In the genomic region with DNA sequence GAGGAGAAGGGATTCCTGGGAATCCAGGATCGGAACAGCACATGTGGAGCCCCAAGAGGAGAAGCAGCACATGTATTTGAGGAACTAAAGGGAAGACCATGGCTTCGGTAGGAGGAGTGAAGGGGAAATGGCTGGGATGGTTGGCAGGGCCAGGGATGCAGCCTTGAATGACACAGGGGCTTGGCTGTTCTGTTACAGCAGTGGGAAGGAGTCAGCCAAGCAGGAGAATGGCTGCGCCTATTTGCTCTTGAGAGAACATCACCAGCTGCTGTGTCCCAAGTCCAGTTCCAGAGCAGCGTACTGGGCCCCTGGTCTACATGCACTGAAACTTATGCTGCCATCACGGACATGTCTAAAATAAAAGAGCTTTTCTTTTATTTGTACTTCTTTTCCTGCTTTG, we compare ENCODE assay signal across 33 cellular contexts.
"Had no signal": no experiment of that assay in that cellular context is flagged by ENCODE, and none has a peak within 500 bp of the region (broad histone marks: within the 10 kb centered on the region; RNA-seq: fewer than 3 reads in every experiment).

No MANE protein-coding gene starts in this region.

- H3K4me1 Mint-ChIP-seq: activated B cell treated with CpG ODN at 0.5 μM for 24 hours; activated CD4-positive, alpha-beta memory T cell treated with anti-CD3 and anti-CD28 coated beads, Interleukin-2, amount 10 ng/mL, durations not matched to agents 7 days and 5 days; activated CD4-positive, alpha-beta T cell treated with anti-CD3 and anti-CD28 coated beads for 36 hours; activated CD4-positive, alpha-beta T cell treated with anti-CD3 and anti-CD28 coated beads, Interleukin-2, amount 10 ng/mL, durations not matched to agents 24 days and 14 days; activated CD4-positive, alpha-beta T cell treated with anti-CD3 and anti-CD28 coated beads, Interleukin-2, amount 10 ng/mL, durations not matched to agents 7 days and 5 days; activated CD8-positive, alpha-beta memory T cell treated with anti-CD3 and anti-CD28 coated beads, Interleukin-2, amount 10 ng/mL, durations not matched to agents 7 days and 5 days had no signal

- H3K27ac Mint-ChIP-seq: activated B cell treated with CpG ODN at 0.5 μM for 24 hours; activated CD4-positive, alpha-beta memory T cell treated with anti-CD3 and anti-CD28 coated beads for 36 hours; activated CD4-positive, alpha-beta memory T cell treated with anti-CD3 and anti-CD28 coated beads, Interleukin-2, amount 10 ng/mL, durations not matched to agents 7 days and 5 days; activated CD4-positive, alpha-beta T cell treated with anti-CD3 and anti-CD28 coated beads for 36 hours; activated CD4-positive, alpha-beta T cell treated with anti-CD3 and anti-CD28 coated beads, Interleukin-2, amount 10 ng/mL, durations not matched to agents 24 days and 14 days; activated CD4-positive, alpha-beta T cell treated with anti-CD3 and anti-CD28 coated beads, Interleukin-2, amount 10 ng/mL, durations not matched to agents 7 days and 5 days; activated CD8-positive, alpha-beta memory T cell treated with anti-CD3 and anti-CD28 coated beads, Interleukin-2, amount 10 ng/mL, durations not matched to agents 7 days and 5 days; activated CD8-positive, alpha-beta T cell treated with anti-CD3 and anti-CD28 coated beads for 36 hours; activated CD8-positive, alpha-beta T cell treated with anti-CD3 and anti-CD28 coated beads, Interleukin-2, amount 10 ng/mL, durations not matched to agents 7 days and 5 days; T-cell; T-helper 1 cell treated with Interleukin-12 subunit alpha and Interleukin-12 subunit beta and Interleukin-4 antibody, amounts not matched to agents 30 μg/mL and 1 μg/mL, for 36 hours; T-helper 17 cell; T-helper 2 cell treated with Interferon-gamma antibody and Interleukin-4, amounts not matched to agents 5 μg/mL and 100 μg/mL, for 36 hours; WTC11 had no signal

- DNase-seq: activated B cell treated with CpG ODN at 0.5 μM for 24 hours; activated CD4-positive, alpha-beta memory T cell treated with anti-CD3 and anti-CD28 coated beads for 36 hours; activated CD4-positive, alpha-beta memory T cell treated with anti-CD3 and anti-CD28 coated beads, Interleukin-2, amount 10 ng/mL, durations not matched to agents 7 days and 5 days; activated CD4-positive, alpha-beta T cell treated with anti-CD3 and anti-CD28 coated beads for 1 hour; activated CD4-positive, alpha-beta T cell treated with anti-CD3 and anti-CD28 coated beads for 36 hours; activated CD4-positive, alpha-beta T cell treated with anti-CD3 and anti-CD28 coated beads for 4 hours; activated CD4-positive, alpha-beta T cell treated with anti-CD3 and anti-CD28 coated beads for 48 hours; activated CD4-positive, alpha-beta T cell treated with anti-CD3 and anti-CD28 coated beads, Interleukin-2, amount 10 ng/mL, durations not matched to agents 24 days and 14 days; activated CD4-positive, alpha-beta T cell treated with anti-CD3 and anti-CD28 coated beads, Interleukin-2, amount 10 ng/mL, durations not matched to agents 7 days and 5 days; activated CD4-positive, alpha-beta T cell treated with anti-CD3 and anti-CD28 coated beads, Interleukin-2, amount 50 U/mL, for 1 hour; activated CD4-positive, alpha-beta T cell treated with anti-CD3 and anti-CD28 coated beads, Interleukin-2, amount 50 U/mL, for 4 hours; activated CD4-positive, alpha-beta T cell treated with anti-CD3 and anti-CD28 coated beads, Interleukin-2, amount 50 U/mL, for 48 hours; activated CD4-positive, CD25-positive, alpha-beta regulatory T cell; activated CD4-positive, CD25-positive, alpha-beta regulatory T cell treated with anti-CD3 and anti-CD28 coated beads, Interleukin-2, amount 50 U/mL, for 72 hours; activated CD8-positive, alpha-beta memory T cell treated with anti-CD3 and anti-CD28 coated beads for 24 hours; activated CD8-positive, alpha-beta memory T cell treated with anti-CD3 and anti-CD28 coated beads, Interleukin-2, amount 10 ng/mL, durations not matched to agents 7 days and 5 days; activated CD8-positive, alpha-beta memory T cell treated with anti-CD3 and anti-CD28 coated beads, Interleukin-2, amount 50 U/mL, for 4 hours; activated CD8-positive, alpha-beta memory T cell treated with anti-CD3 and anti-CD28 coated beads, Interleukin-2, amount 50 U/mL, for 48 hours; activated CD8-positive, alpha-beta T cell treated with anti-CD3 and anti-CD28 coated beads for 36 hours; activated CD8-positive, alpha-beta T cell treated with anti-CD3 and anti-CD28 coated beads, Interleukin-2, amount 10 ng/mL, durations not matched to agents 7 days and 5 days; T-cell; T-helper 1 cell; T-helper 17 cell; T-helper 2 cell; T-helper 9 cell; T1000; WERI-Rb-1 had no signal

- H3K36me3 Mint-ChIP-seq: activated CD4-positive, alpha-beta memory T cell treated with anti-CD3 and anti-CD28 coated beads for 36 hours; activated CD8-positive, alpha-beta memory T cell treated with anti-CD3 and anti-CD28 coated beads, Interleukin-2, amount 10 ng/mL, durations not matched to agents 7 days and 5 days; T-cell; WTC11 had no signal

- H3K36me3 ChIP-seq: WERI-Rb-1 had no signal

- H3K27me3 Mint-ChIP-seq: activated B cell treated with CpG ODN at 0.5 μM for 24 hours; activated CD4-positive, alpha-beta memory T cell treated with anti-CD3 and anti-CD28 coated beads for 36 hours; activated CD4-positive, alpha-beta memory T cell treated with anti-CD3 and anti-CD28 coated beads, Interleukin-2, amount 10 ng/mL, durations not matched to agents 7 days and 5 days; activated CD4-positive, alpha-beta T cell treated with anti-CD3 and anti-CD28 coated beads, Interleukin-2, amount 10 ng/mL, durations not matched to agents 24 days and 14 days; activated CD4-positive, alpha-beta T cell treated with anti-CD3 and anti-CD28 coated beads, Interleukin-2, amount 10 ng/mL, durations not matched to agents 7 days and 5 days; activated CD8-positive, alpha-beta memory T cell treated with anti-CD3 and anti-CD28 coated beads, Interleukin-2, amount 10 ng/mL, durations not matched to agents 7 days and 5 days; activated CD8-positive, alpha-beta T cell treated with anti-CD3 and anti-CD28 coated beads for 36 hours; T-helper 17 cell had no signal

- H3K27ac ChIP-seq: VCaP, WERI-Rb-1 had no signal

- FAIRE-seq: TTC549 had no signal

- H3K9me3 Mint-ChIP-seq: activated B cell treated with CpG ODN at 0.5 μM for 24 hours; activated CD4-positive, alpha-beta memory T cell treated with anti-CD3 and anti-CD28 coated beads for 36 hours; activated CD4-positive, alpha-beta memory T cell treated with anti-CD3 and anti-CD28 coated beads, Interleukin-2, amount 10 ng/mL, durations not matched to agents 7 days and 5 days; activated CD4-positive, alpha-beta T cell treated with anti-CD3 and anti-CD28 coated beads, Interleukin-2, amount 10 ng/mL, durations not matched to agents 24 days and 14 days; activated CD4-positive, alpha-beta T cell treated with anti-CD3 and anti-CD28 coated beads, Interleukin-2, amount 10 ng/mL, durations not matched to agents 7 days and 5 days; activated CD8-positive, alpha-beta T cell treated with anti-CD3 and anti-CD28 coated beads for 36 hours; T-helper 2 cell treated with Interferon-gamma antibody and Interleukin-4, amounts not matched to agents 5 μg/mL and 100 μg/mL, for 36 hours had no signal

- ATAC-seq: activated CD4-positive, alpha-beta T cell treated with anti-CD3 and anti-CD28 coated beads for 36 hours; activated CD4-positive, CD25-positive, alpha-beta regulatory T cell treated with anti-CD3 and anti-CD28 coated beads, Interleukin-2, amount 50 U/mL, for 24 hours; activated CD8-positive, alpha-beta memory T cell treated with anti-CD3 and anti-CD28 coated beads, Interleukin-2, amount 10 ng/mL, durations not matched to agents 7 days and 5 days; activated CD8-positive, alpha-beta T cell treated with anti-CD3 and anti-CD28 coated beads for 36 hours; activated CD8-positive, alpha-beta T cell treated with anti-CD3 and anti-CD28 coated beads, Interleukin-2, amount 10 ng/mL, durations not matched to agents 7 days and 5 days; T-cell; T-helper 17 cell; WTC11 had no signal

- H3K4me3 Mint-ChIP-seq: activated B cell treated with CpG ODN at 0.5 μM for 24 hours; activated CD4-positive, alpha-beta memory T cell treated with anti-CD3 and anti-CD28 coated beads for 36 hours; activated CD4-positive, alpha-beta memory T cell treated with anti-CD3 and anti-CD28 coated beads, Interleukin-2, amount 10 ng/mL, durations not matched to agents 7 days and 5 days; activated CD4-positive, alpha-beta T cell treated with anti-CD3 and anti-CD28 coated beads for 36 hours; activated CD4-positive, alpha-beta T cell treated with anti-CD3 and anti-CD28 coated beads, Interleukin-2, amount 10 ng/mL, durations not matched to agents 24 days and 14 days; activated CD4-positive, alpha-beta T cell treated with anti-CD3 and anti-CD28 coated beads, Interleukin-2, amount 10 ng/mL, durations not matched to agents 7 days and 5 days; activated CD8-positive, alpha-beta memory T cell treated with anti-CD3 and anti-CD28 coated beads, Interleukin-2, amount 10 ng/mL, durations not matched to agents 7 days and 5 days; activated CD8-positive, alpha-beta T cell treated with anti-CD3 and anti-CD28 coated beads for 36 hours; activated CD8-positive, alpha-beta T cell treated with anti-CD3 and anti-CD28 coated beads, Interleukin-2, amount 10 ng/mL, durations not matched to agents 7 days and 5 days; T-cell; T-helper 1 cell treated with Interleukin-12 subunit alpha and Interleukin-12 subunit beta and Interleukin-4 antibody, amounts not matched to agents 30 μg/mL and 1 μg/mL, for 36 hours; T-helper 17 cell; T-helper 2 cell treated with Interferon-gamma antibody and Interleukin-4, amounts not matched to agents 5 μg/mL and 100 μg/mL, for 36 hours; WTC11 had no signal
